Comparison of ENCODE assay signal across 3 cellular contexts in the genomic region with DNA sequence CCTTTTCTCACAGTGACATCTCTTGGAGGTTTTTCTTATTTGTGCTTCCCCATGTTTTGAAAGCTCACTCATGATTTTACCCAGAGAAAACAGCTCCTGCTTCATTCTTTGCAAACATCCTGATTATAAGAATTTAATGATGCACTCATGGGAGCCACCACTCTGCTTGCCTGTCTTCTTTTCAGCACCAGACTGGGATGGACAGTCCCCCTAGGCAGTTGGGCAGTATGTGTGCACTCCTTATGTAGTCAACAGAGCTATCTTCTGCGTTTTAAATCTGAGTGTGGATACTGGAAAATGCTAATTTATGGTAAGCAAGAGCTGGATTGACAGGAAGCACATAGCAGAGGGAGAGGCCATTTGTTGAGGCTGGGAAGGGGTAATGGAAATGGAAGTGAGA.
TF ChIP-seq lines count a peak whose summit lies in the region.

No MANE protein-coding gene starts in this region.

TF ChIP-seq in GM23338, 12 proteins besides CTCF, POLR2A, EP300 and RAD21 (continued from another document and continues in another):
- TF ChIP-seq, protein P1, sequence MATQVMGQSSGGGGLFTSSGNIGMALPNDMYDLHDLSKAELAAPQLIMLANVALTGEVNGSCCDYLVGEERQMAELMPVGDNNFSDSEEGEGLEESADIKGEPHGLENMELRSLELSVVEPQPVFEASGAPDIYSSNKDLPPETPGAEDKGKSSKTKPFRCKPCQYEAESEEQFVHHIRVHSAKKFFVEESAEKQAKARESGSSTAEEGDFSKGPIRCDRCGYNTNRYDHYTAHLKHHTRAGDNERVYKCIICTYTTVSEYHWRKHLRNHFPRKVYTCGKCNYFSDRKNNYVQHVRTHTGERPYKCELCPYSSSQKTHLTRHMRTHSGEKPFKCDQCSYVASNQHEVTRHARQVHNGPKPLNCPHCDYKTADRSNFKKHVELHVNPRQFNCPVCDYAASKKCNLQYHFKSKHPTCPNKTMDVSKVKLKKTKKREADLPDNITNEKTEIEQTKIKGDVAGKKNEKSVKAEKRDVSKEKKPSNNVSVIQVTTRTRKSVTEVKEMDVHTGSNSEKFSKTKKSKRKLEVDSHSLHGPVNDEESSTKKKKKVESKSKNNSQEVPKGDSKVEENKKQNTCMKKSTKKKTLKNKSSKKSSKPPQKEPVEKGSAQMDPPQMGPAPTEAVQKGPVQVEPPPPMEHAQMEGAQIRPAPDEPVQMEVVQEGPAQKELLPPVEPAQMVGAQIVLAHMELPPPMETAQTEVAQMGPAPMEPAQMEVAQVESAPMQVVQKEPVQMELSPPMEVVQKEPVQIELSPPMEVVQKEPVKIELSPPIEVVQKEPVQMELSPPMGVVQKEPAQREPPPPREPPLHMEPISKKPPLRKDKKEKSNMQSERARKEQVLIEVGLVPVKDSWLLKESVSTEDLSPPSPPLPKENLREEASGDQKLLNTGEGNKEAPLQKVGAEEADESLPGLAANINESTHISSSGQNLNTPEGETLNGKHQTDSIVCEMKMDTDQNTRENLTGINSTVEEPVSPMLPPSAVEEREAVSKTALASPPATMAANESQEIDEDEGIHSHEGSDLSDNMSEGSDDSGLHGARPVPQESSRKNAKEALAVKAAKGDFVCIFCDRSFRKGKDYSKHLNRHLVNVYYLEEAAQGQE (IDR thresholded peaks at IDR 0.05; ENCODE audit: unreplicated experiment): peak; percentile 75

TF ChIP-seq in PFSK-1, 5 proteins besides CTCF, POLR2A, EP300 and RAD21 (continued from another document):
- TF ChIP-seq, protein P1 (IDR thresholded peaks at IDR 0.05; ENCODE audit: insufficient read depth in 1 of 2, low read depth in 2 of 2, low read length in 2 of 2): peak; percentile 15 to 86; a peak in 2 of 4 replicates
- no peak for TF ChIP-seq POLR2AphosphoS5 (IDR thresholded peaks at IDR 0.05; ENCODE audit: low read depth, low read length)

TF ChIP-seq in neural cell, 6 proteins besides CTCF, POLR2A, EP300 and RAD21:
- TF ChIP-seq, protein P1 (IDR thresholded peaks at IDR 0.05; ENCODE audit: borderline replicate concordance): no peak
- TF ChIP-seq SMC3 (conservative IDR thresholded peaks at IDR 0.05; ENCODE audit: poor library complexity): peak; percentile 28
